In genomic region chr2:31138037-31138962, GRCh38 we compare ENCODE assay signal across 8 cellular contexts. TPM values are rescaled to one million over a fixed set of nuclear protein-coding genes. Genes with fewer than 3 reads are reported as not detected.
DNase-seq lines count a peak whose midpoint lies in the region; ATAC-seq and TF ChIP-seq lines count a peak whose summit lies in the region.

GALNT14 (minus strand) TSS chr2:31138440; CDS start chr2:31138086, 354 bp downstream.

- no peaks in the 10 kb centered on the region for H3K9me3 Mint-ChIP-seq in CD8-positive, alpha-beta T cell
- no peaks in the 10 kb centered on the region for H3K9me3 Mint-ChIP-seq in activated naive CD4-positive, alpha-beta T cell treated with anti-CD3 and anti-CD28 coated beads, Interleukin-2, amount 50 U/mL, for 72 hours

- no peaks in the 10 kb centered on the region for H3K36me3 ChIP-seq in CD8-positive, alpha-beta T cell (ENCODE audit: insufficient read depth, low read length)

- no peak within 1 kb of the TSS for H3K27ac Mint-ChIP-seq in CD8-positive, alpha-beta T cell
- H3K27ac Mint-ChIP-seq in activated naive CD4-positive, alpha-beta T cell treated with anti-CD3 and anti-CD28 coated beads, Interleukin-2, amount 50 U/mL, for 72 hours = no peak within 1 kb of the TSS

- H3K27me3 ChIP-seq in CD8-positive, alpha-beta T cell (ENCODE audit: insufficient read depth, low read length) = peaks cover 17% of the 10 kb centered on the region

- TF ChIP-seq CTCF in CD8-positive, alpha-beta T cell (IDR thresholded peaks at IDR 0.05) = no peak

- intact Hi-C loops in CD8-positive, alpha-beta T cell (cut with DNase I, micrococcal nuclease) = no loop called here
- intact Hi-C loops in head of caudate nucleus (cut with DNase I) = no loop called here

- ATAC-seq in CD8-positive, alpha-beta T cell = no peak
- ATAC-seq in GM21528 (IDR thresholded peaks at IDR 0.05; ENCODE audit: low FRiP score, unreplicated experiment) (peak; percentile 58), HG03457 (IDR thresholded peaks at IDR 0.05; ENCODE audit: unreplicated experiment) (no peak)
- ATAC-seq in activated naive CD4-positive, alpha-beta T cell treated with anti-CD3 and anti-CD28 coated beads, Interleukin-2, amount 50 U/mL, for 72 hours = peak; percentile 79 to 84

- POLR2A ChIA-PET in CD8-positive, alpha-beta T cell (lab: Charles Lee) = no interaction called here

- peak within 1 kb of the TSS; percentile 63 for H3K4me3 Mint-ChIP-seq in CD8-positive, alpha-beta T cell

- H3K4me1 Mint-ChIP-seq in CD8-positive, alpha-beta T cell (ENCODE audit: low read depth) = peaks cover 7% of the 10 kb centered on the region

- H3K36me3 Mint-ChIP-seq in CD8-positive, alpha-beta T cell = no peaks in the 10 kb centered on the region
- no peaks in the 10 kb centered on the region for H3K36me3 Mint-ChIP-seq in activated naive CD4-positive, alpha-beta T cell treated with anti-CD3 and anti-CD28 coated beads, Interleukin-2, amount 50 U/mL, for 72 hours

- H3K27me3 Mint-ChIP-seq in CD8-positive, alpha-beta T cell (ENCODE audit: low read depth) = peaks cover 40% of the 10 kb centered on the region

- DNase-seq in CD8-positive, alpha-beta T cell = peak in 1 of 7 experiments; percentile 24
- DNase-seq in NCI-H524 (lab: John Stamatoyannopoulos, UW) (peak; percentile 77 to 85), head of caudate nucleus (peak; percentile 9 to 84 (median 65)), nucleus accumbens (lab: John Stamatoyannopoulos, UW) (peak in 43 of 56 donors; percentile 6 to 80 (median 39)), ureter (ENCODE audit: low spot score) (peak; percentile 61)
- peak; percentile 60 to 64 for DNase-seq in activated naive CD4-positive, alpha-beta T cell treated with anti-CD3 and anti-CD28 coated beads, Interleukin-2, amount 50 U/mL, for 72 hours (ENCODE audit: low spot score in 2 of 2)

- CTCF ChIA-PET in CD8-positive, alpha-beta T cell (lab: Charles Lee) = interaction anchor here (1.7 kb wide), 1 partner anchor 32 kb away, joined by 5 read pairs; no protein-coding TSS in a partner anchor

- H3K9me3 ChIP-seq in CD8-positive, alpha-beta T cell (ENCODE audit: low read length) = no peaks in the 10 kb centered on the region

- H3K4me3 ChIP-seq in CD8-positive, alpha-beta T cell (ENCODE audit: low read depth, low read length) = peak within 1 kb of the TSS; percentile 41

- H3K27ac ChIP-seq in CD8-positive, alpha-beta T cell (ENCODE audit: low read depth, low read length) = no peak within 1 kb of the TSS

- H3K4me1 ChIP-seq in CD8-positive, alpha-beta T cell (ENCODE audit: insufficient read depth, low read length) = peaks cover 7% of the 10 kb centered on the region

RNA-seq across cellular contexts. Expression of gene GALNT14, which starts in this region (rescaled TPM):
- not detected for total RNA-seq in CD8-positive, alpha-beta T cell
- total RNA-seq in activated naive CD4-positive, alpha-beta T cell treated with anti-CD3 and anti-CD28 coated beads, Interleukin-2, amount 50 U/mL, for 72 hours = 1 to 10 TPM in 1 of 2 donors, under 1 TPM in 1; 0.59 to 1.2 TPM
- 7.0 TPM for total RNA-seq in ureter

Comparison
In these comparisons a context has a peak if more than half of its experiments do, and no peak if none do; other contexts are left out.
1. ATAC-seq: peak in GM21528 (single experiment) and activated naive CD4-positive, alpha-beta T cell treated with anti-CD3 and anti-CD28 coated beads, Interleukin-2, amount 50 U/mL, for 72 hours (2 of 2); none in CD8-positive, alpha-beta T cell (single experiment) and HG03457 (single experiment).